ENCODE assay signal across 1 cellular context in the genomic region with DNA sequence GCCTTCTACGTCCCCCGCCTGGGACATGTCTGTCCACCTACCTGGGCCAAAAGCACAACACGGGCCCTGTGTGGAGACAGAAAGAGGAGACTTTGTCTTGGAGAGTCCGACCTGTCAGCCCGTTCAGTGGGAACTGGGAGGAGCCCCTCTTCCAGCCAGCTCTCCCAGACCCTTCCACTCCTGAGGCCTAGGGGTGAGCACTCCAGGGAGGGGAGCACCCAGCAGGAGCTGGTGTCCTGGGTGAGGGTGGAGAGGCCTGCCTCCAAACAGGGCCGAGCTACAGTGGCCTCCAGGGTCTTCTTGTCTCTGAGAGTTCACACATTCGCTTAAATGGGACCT.
TF ChIP-seq lines count a peak whose summit lies in the region.

No MANE protein-coding gene starts in this region.

TF ChIP-seq in GM23338, 12 proteins besides CTCF, POLR2A, EP300 and RAD21 (continued from another document):
- TF ChIP-seq, protein P1, sequence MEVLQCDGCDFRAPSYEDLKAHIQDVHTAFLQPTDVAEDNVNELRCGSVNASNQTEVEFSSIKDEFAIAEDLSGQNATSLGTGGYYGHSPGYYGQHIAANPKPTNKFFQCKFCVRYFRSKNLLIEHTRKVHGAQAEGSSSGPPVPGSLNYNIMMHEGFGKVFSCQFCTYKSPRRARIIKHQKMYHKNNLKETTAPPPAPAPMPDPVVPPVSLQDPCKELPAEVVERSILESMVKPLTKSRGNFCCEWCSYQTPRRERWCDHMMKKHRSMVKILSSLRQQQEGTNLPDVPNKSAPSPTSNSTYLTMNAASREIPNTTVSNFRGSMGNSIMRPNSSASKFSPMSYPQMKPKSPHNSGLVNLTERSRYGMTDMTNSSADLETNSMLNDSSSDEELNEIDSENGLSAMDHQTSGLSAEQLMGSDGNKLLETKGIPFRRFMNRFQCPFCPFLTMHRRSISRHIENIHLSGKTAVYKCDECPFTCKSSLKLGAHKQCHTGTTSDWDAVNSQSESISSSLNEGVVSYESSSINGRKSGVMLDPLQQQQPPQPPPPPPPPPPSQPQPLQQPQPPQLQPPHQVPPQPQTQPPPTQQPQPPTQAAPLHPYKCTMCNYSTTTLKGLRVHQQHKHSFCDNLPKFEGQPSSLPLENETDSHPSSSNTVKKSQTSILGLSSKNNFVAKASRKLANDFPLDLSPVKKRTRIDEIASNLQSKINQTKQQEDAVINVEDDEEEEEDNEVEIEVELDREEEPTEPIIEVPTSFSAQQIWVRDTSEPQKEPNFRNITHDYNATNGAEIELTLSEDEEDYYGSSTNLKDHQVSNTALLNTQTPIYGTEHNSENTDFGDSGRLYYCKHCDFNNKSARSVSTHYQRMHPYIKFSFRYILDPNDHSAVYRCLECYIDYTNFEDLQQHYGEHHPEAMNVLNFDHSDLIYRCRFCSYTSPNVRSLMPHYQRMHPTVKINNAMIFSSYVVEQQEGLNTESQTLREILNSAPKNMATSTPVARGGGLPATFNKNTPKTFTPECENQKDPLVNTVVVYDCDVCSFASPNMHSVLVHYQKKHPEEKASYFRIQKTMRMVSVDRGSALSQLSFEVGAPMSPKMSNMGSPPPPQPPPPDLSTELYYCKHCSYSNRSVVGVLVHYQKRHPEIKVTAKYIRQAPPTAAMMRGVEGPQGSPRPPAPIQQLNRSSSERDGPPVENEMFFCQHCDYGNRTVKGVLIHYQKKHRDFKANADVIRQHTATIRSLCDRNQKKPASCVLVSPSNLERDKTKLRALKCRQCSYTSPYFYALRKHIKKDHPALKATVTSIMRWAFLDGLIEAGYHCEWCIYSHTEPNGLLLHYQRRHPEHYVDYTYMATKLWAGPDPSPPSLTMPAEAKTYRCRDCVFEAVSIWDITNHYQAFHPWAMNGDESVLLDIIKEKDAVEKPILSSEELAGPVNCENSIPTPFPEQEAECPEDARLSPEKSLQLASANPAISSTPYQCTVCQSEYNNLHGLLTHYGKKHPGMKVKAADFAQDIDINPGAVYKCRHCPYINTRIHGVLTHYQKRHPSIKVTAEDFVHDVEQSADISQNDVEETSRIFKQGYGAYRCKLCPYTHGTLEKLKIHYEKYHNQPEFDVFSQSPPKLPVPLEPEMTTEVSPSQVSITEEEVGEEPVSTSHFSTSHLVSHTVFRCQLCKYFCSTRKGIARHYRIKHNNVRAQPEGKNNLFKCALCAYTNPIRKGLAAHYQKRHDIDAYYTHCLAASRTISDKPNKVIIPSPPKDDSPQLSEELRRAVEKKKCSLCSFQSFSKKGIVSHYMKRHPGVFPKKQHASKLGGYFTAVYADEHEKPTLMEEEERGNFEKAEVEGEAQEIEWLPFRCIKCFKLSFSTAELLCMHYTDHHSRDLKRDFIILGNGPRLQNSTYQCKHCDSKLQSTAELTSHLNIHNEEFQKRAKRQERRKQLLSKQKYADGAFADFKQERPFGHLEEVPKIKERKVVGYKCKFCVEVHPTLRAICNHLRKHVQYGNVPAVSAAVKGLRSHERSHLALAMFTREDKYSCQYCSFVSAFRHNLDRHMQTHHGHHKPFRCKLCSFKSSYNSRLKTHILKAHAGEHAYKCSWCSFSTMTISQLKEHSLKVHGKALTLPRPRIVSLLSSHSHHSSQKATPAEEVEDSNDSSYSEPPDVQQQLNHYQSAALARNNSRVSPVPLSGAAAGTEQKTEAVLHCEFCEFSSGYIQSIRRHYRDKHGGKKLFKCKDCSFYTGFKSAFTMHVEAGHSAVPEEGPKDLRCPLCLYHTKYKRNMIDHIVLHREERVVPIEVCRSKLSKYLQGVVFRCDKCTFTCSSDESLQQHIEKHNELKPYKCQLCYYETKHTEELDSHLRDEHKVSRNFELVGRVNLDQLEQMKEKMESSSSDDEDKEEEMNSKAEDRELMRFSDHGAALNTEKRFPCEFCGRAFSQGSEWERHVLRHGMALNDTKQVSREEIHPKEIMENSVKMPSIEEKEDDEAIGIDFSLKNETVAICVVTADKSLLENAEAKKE (CRISPR knock-in tag; IDR thresholded peaks at IDR 0.05), result no peak
- no peak for TF ChIP-seq ZNF331 (CRISPR knock-in tag; IDR thresholded peaks at IDR 0.05; ENCODE audit: low read depth)
- no peak for TF ChIP-seq STAT1 (IDR thresholded peaks at IDR 0.05; ENCODE audit: unreplicated experiment)
- no peak for TF ChIP-seq ETS1 (IDR thresholded peaks at IDR 0.05)
- no peak for TF ChIP-seq POLR2AphosphoS5 (IDR thresholded peaks at IDR 0.05; ENCODE audit: low read depth)
- TF ChIP-seq ZNF114 (CRISPR knock-in tag; IDR thresholded peaks at IDR 0.05), result no peak
- TF ChIP-seq EZH2 (IDR thresholded peaks at IDR 0.05; ENCODE audit: low read depth, unreplicated experiment), result no peak
- TF ChIP-seq CREB1 (CRISPR knock-in tag; IDR thresholded peaks at IDR 0.05; ENCODE audit: low read depth), result no peak
- TF ChIP-seq, protein P2, sequence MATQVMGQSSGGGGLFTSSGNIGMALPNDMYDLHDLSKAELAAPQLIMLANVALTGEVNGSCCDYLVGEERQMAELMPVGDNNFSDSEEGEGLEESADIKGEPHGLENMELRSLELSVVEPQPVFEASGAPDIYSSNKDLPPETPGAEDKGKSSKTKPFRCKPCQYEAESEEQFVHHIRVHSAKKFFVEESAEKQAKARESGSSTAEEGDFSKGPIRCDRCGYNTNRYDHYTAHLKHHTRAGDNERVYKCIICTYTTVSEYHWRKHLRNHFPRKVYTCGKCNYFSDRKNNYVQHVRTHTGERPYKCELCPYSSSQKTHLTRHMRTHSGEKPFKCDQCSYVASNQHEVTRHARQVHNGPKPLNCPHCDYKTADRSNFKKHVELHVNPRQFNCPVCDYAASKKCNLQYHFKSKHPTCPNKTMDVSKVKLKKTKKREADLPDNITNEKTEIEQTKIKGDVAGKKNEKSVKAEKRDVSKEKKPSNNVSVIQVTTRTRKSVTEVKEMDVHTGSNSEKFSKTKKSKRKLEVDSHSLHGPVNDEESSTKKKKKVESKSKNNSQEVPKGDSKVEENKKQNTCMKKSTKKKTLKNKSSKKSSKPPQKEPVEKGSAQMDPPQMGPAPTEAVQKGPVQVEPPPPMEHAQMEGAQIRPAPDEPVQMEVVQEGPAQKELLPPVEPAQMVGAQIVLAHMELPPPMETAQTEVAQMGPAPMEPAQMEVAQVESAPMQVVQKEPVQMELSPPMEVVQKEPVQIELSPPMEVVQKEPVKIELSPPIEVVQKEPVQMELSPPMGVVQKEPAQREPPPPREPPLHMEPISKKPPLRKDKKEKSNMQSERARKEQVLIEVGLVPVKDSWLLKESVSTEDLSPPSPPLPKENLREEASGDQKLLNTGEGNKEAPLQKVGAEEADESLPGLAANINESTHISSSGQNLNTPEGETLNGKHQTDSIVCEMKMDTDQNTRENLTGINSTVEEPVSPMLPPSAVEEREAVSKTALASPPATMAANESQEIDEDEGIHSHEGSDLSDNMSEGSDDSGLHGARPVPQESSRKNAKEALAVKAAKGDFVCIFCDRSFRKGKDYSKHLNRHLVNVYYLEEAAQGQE (IDR thresholded peaks at IDR 0.05; ENCODE audit: unreplicated experiment), result no peak
- no peak for TF ChIP-seq EZH2phosphoT487 (IDR thresholded peaks at IDR 0.05; ENCODE audit: unreplicated experiment)
- TF ChIP-seq JUNB (IDR thresholded peaks at IDR 0.05; ENCODE audit: unreplicated experiment), result no peak
TF ChIP-seq in GM23338: peak in this region for 0.
